ENCODE assay signal across 14 cellular contexts in the genomic region with DNA sequence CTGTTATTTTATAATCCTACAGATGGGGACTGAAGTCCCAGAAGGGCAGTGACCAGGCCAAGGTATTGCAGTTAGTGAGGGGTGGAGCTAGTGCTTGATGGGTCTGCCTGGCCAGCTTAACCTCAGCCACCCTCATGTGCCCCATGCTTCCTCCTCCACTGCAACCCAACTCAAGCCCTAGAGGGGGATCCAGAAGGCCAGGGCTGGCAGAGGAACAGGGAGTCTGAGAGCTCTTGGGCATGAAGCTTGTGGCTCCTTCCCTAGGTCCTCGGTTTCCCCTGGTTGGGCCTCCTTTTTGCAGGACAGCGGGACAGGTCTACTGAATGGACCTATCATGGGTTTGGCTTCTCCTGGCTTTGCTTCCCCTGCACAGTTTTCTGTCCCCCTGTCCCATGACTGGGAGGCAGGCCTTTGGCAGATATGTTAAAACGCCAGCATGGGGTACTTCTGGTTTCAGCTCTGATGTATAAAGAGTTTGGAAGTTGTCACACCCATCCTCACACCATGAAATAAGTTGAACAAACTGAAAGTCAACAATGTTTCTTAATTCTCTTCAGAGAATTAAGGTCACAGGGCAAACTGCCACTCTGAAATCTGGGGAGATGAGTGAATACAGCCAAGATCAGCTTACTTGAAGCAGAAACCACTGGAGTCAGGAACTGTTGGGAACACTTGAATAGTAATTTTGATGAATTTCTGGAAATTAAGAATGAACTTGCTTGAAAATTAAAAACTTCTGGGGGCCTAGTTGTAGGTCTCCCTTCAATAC.
"Had no signal": no experiment of that assay in that cellular context is flagged by ENCODE, and none has a peak within 500 bp of the region (broad histone marks: within the 10 kb centered on the region; RNA-seq: fewer than 3 reads in every experiment).

No MANE protein-coding gene starts in this region.

- FAIRE-seq: kidney, small intestine had no signal

- H3K9me3 Mint-ChIP-seq: activated T-cell treated with anti-CD3 and anti-CD28 coated beads, Interleukin-2, amount 50 U/mL, for 24 hours; natural killer cell treated with Interleukin-12 subunit alpha and Interleukin-12 subunit beta and Interleukin-15 and Interleukin-18, amount 100 ng/mL, for 72 hours had no signal

- H3K27ac Mint-ChIP-seq: activated CD8-positive, alpha-beta memory T cell treated with anti-CD3 and anti-CD28 coated beads, Interleukin-2, amount 10 ng/mL, durations not matched to agents 7 days and 5 days; activated naive CD8-positive, alpha-beta T cell; activated T-cell treated with anti-CD3 and anti-CD28 coated beads, Interleukin-2, amount 50 U/mL, for 24 hours; natural killer cell treated with Interleukin-12 subunit alpha and Interleukin-12 subunit beta and Interleukin-15 and Interleukin-18, amount 100 ng/mL, for 72 hours had no signal

- H3K4me3 Mint-ChIP-seq: activated CD8-positive, alpha-beta memory T cell treated with anti-CD3 and anti-CD28 coated beads, Interleukin-2, amount 10 ng/mL, durations not matched to agents 7 days and 5 days; activated naive CD8-positive, alpha-beta T cell; activated T-cell treated with anti-CD3 and anti-CD28 coated beads, Interleukin-2, amount 50 U/mL, for 24 hours; natural killer cell treated with Interleukin-12 subunit alpha and Interleukin-12 subunit beta and Interleukin-15 and Interleukin-18, amount 100 ng/mL, for 72 hours had no signal

- H3K79me2 ChIP-seq: hepatocyte had no signal

- H3K9me3 ChIP-seq: ovary had no signal

- H3K36me3 ChIP-seq: ovary had no signal

- H3K36me3 Mint-ChIP-seq: activated CD8-positive, alpha-beta memory T cell treated with anti-CD3 and anti-CD28 coated beads, Interleukin-2, amount 10 ng/mL, durations not matched to agents 7 days and 5 days; activated naive CD8-positive, alpha-beta T cell; natural killer cell treated with Interleukin-12 subunit alpha and Interleukin-12 subunit beta and Interleukin-15 and Interleukin-18, amount 100 ng/mL, for 72 hours had no signal

- H3K4me3 ChIP-seq: hepatocyte, ovary had no signal

- H3K27me3 ChIP-seq: hepatocyte, ovary had no signal

- DNase-seq: activated CD4-positive, alpha-beta T cell treated with anti-CD3 and anti-CD28 coated beads, Interleukin-2, amount 50 U/mL, for 48 hours; activated CD4-positive, CD25-positive, alpha-beta regulatory T cell treated with anti-CD3 and anti-CD28 coated beads, Interleukin-2, amount 50 U/mL, for 72 hours; activated CD8-positive, alpha-beta memory T cell treated with anti-CD3 and anti-CD28 coated beads, Interleukin-2, amount 10 ng/mL, durations not matched to agents 7 days and 5 days; activated effector memory CD4-positive, alpha-beta T cell treated with anti-CD3 and anti-CD28 coated beads, Interleukin-2, amount 50 U/mL, for 16 hours; activated T-cell treated with anti-CD3 and anti-CD28 coated beads, Interleukin-2, amount 50 U/mL, for 24 hours; aorta; kidney; ovary; retina; small intestine; stimulated activated naive CD4-positive, alpha-beta T cell had no signal

- H3K27ac ChIP-seq: ovary had no signal

- H2AFZ ChIP-seq: hepatocyte had no signal

- H3K4me2 ChIP-seq: hepatocyte had no signal

- ATAC-seq: activated CD8-positive, alpha-beta memory T cell treated with anti-CD3 and anti-CD28 coated beads, Interleukin-2, amount 10 ng/mL, durations not matched to agents 7 days and 5 days had no signal

- H3K27me3 Mint-ChIP-seq: activated naive CD8-positive, alpha-beta T cell; activated T-cell treated with anti-CD3 and anti-CD28 coated beads, Interleukin-2, amount 50 U/mL, for 24 hours had no signal
